ENCODE assay signal across 12 cellular contexts in genomic region chr1:212179394-212180076, GRCh38.
DNase-seq lines count a peak whose midpoint lies in the region; ATAC-seq, FAIRE-seq and TF ChIP-seq lines count a peak whose summit lies in the region.
"Had no signal": no experiment of that assay in that cellular context is flagged by ENCODE, and none has a peak within 500 bp of the region (broad histone marks: within the 10 kb centered on the region; RNA-seq: fewer than 3 reads in every experiment).

No MANE protein-coding gene starts in this region.

- BruUV-seq in PC-9 (replicated peaks; lab: Mats Ljungman, UMichigan) = no TSS peak

- no peak for FAIRE-seq in GM12892 (lab: Jason Lieb, UNC)

- TF ChIP-seq POLR2A in GM12892 (IDR thresholded peaks at IDR 0.05; ENCODE audit: low read depth, low read length) = no peak

- H2AFZ ChIP-seq in PC-9 = 0 out of 2 replicates have a peak overlapping the region, but pooled peaks have one; percentile 15

- intact Hi-C loops in PC-9 (cut with micrococcal nuclease; ENCODE audit: unreplicated experiment) = loop anchor here (10.0 kb wide), 1 partner anchor 105 kb away; the partner anchor contains the start of gene PPP2R5A

- no peaks in the 10 kb centered on the region for H3K27me3 ChIP-seq in PC-9 (ENCODE audit: insufficient read depth, low read depth)

- peak; percentile 17 for DNase-seq in DMS53 (lab: John Stamatoyannopoulos, UW)
- no peak for DNase-seq in DMS53 treated with DMSO at 0.1 percent for 48 hours (lab: John Stamatoyannopoulos, UW; ENCODE audit: unreplicated experiment)
- peak; percentile 29 to 74 for DNase-seq in PC-9
- peak; percentile 73 for DNase-seq in fibroblast of gingiva (ENCODE audit: low read depth)
- DNase-seq in GM12892 (ENCODE audit: insufficient read length) = no peak
- DNase-seq: NCI-H187 had no signal

- H3K4me3 ChIP-seq in PC-9 = no peak overlapping the region
- H3K4me3 ChIP-seq in skin epidermis = no peak overlapping the region
- H3K4me3 ChIP-seq: prostate gland had no signal

- no peak for TF ChIP-seq CTCF in PC-9 (conservative IDR thresholded peaks at IDR 0.05)

- peak overlapping the region; percentile 29; the same call in 1 of the 2 replicates for H3K4me2 ChIP-seq in PC-9

- H3K27ac ChIP-seq in PC-9 = no peak overlapping the region
- H3K27ac ChIP-seq in skin epidermis = peak overlapping the region in 11 of 21 experiments; percentile 37 to 82 (median 66)
- H3K27ac ChIP-seq: 22Rv1, prostate gland had no signal

- CTCF ChIA-PET in PC-9 (lab: Charles Lee) = interaction anchor here (0.6 kb wide), 1 partner anchor 44 kb away, joined by 4 read pairs; no protein-coding TSS in a partner anchor

- no peaks in the 10 kb centered on the region for H3K79me2 ChIP-seq in PC-9 (ENCODE audit: low read depth)

- peaks cover 4% of the 10 kb centered on the region; the same call in 1 of the 2 replicates for H3K4me1 ChIP-seq in PC-9 (replicated peaks; ENCODE audit: insufficient read depth)
- H3K4me1 ChIP-seq: prostate gland had no signal

- H3F3A ChIP-seq in PC-9 (ENCODE audit: insufficient read depth, low read depth) = no peaks in the 10 kb centered on the region; the same call in 1 of the 2 replicates

- no peak for ATAC-seq in HG03432 (IDR thresholded peaks at IDR 0.05; ENCODE audit: unreplicated experiment)
- no peak for ATAC-seq in GM18868 (IDR thresholded peaks at IDR 0.05; ENCODE audit: unreplicated experiment)
- ATAC-seq: Right ventricle myocardium inferior had no signal

- no peaks in the 10 kb centered on the region for H3K36me3 ChIP-seq in PC-9 (ENCODE audit: low read depth)
- H3K36me3 ChIP-seq: prostate gland had no signal

- H4K20me1 ChIP-seq in PC-9 (ENCODE audit: insufficient read depth) = no peaks in the 10 kb centered on the region

- POLR2A ChIA-PET in PC-9 (lab: Charles Lee; ENCODE audit: unreplicated experiment) = interaction anchor here (0.6 kb wide), 1 partner anchor 198 kb away, joined by 3 read pairs; no protein-coding TSS in a partner anchor

- no peaks in the 10 kb centered on the region for H3K9me2 ChIP-seq in PC-9 (ENCODE audit: insufficient read depth)

- no peaks in the 10 kb centered on the region for H3K9me3 ChIP-seq in PC-9 (ENCODE audit: insufficient read depth, low read depth)
- H3K9me3 ChIP-seq: prostate gland had no signal

Comparison
In these comparisons a context has a peak if more than half of its experiments do, and no peak if none do; other contexts are left out.
1. DNase-seq: peak in DMS53 (single experiment), PC-9 (2 of 2) and fibroblast of gingiva (single experiment); none in DMS53 treated with DMSO at 0.1 percent for 48 hours (single experiment) and GM12892 (single experiment).